Comparison of ENCODE assay signal across 9 cellular contexts in the genomic region with DNA sequence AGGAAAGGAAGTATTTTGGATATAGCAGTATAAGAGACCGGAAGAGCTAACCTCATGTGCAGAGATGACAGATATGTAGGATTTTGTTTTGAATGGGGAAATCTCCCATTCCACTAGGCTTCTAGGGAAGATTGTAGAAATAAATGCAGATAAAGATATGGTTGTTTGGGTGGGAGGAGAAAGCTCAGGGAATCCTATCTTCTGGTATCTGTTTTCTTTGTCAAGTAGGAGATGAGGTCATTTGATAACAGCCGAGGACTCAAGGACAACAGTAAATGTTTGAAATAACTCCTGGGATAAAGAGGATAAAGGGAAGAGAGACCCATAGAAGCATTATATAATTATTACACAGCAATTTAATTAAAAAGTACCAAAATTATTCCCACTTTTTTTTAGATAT. TPM values are rescaled to one million over a fixed set of nuclear protein-coding genes. Genes with fewer than 3 reads are reported as not detected.
"Had no signal": no experiment of that assay in that cellular context is flagged by ENCODE, and none has a peak within 500 bp of the region (broad histone marks: within the 10 kb centered on the region; RNA-seq: fewer than 3 reads in every experiment).

No MANE protein-coding gene starts in this region.

- H3K9me3 ChIP-seq: HAP-1 had no signal

- H3K4me3 ChIP-seq: GM23248, HAP-1 had no signal

- H3K36me3 ChIP-seq: HAP-1 had no signal

- H3K4me1 ChIP-seq: HAP-1 had no signal

- ATAC-seq: HCT116, HepG2 had no signal

- H3K9ac ChIP-seq: GM23248 had no signal

- H3K27ac ChIP-seq: GM23248, HL-60 had no signal

- H2AFZ ChIP-seq: GM23248 had no signal

- FAIRE-seq: HepG2 had no signal

- DNase-seq: GM23248, GOT3, H7, HFFc6, KBM-7 had no signal

RNA-seq across cellular contexts. Expression of gene ZMAT1, which starts 24.7 kb away (rescaled TPM):
- total RNA-seq: GM23248 had no signal
